ENCODE assay signal across 8 cellular contexts in genomic region chr7:111029574-111030357, GRCh38.
DNase-seq lines count a peak whose midpoint lies in the region; ATAC-seq, FAIRE-seq and TF ChIP-seq lines count a peak whose summit lies in the region.

No MANE protein-coding gene starts in this region.

- no peaks in the 10 kb centered on the region for H3K36me3 ChIP-seq in SK-N-SH (replicated peaks in 1 of 2; ENCODE audit: control insufficient read depth in 1 of 2, insufficient read depth in 2 of 2, low read length in 1 of 2)
- no peaks in the 10 kb centered on the region for H3K36me3 ChIP-seq in transverse colon

- H3K9me3 ChIP-seq in SK-N-SH (no peaks in the 10 kb centered on the region), transverse colon (no peaks in the 10 kb centered on the region)

- no peaks in the 10 kb centered on the region for H4K20me1 ChIP-seq in SK-N-SH (ENCODE audit: insufficient read depth)

- no peak overlapping the region; a peak in 1 of 4 replicates for H3K4me3 ChIP-seq in SK-N-SH (ENCODE audit: low read depth in 2 of 2, low read length in 1 of 2)
- H3K4me3 ChIP-seq in fibroblast of pulmonary artery (replicated peaks; ENCODE audit: low read depth, low read length): no peak overlapping the region
- no peak overlapping the region for H3K4me3 ChIP-seq in transverse colon

- H3K9ac ChIP-seq in SK-N-SH: peak overlapping the region; percentile 1; the same call in 1 of the 2 replicates

- peak overlapping the region; percentile 61; the same call in 1 of the 2 replicates for H3K4me2 ChIP-seq in SK-N-SH

- in situ Hi-C loops in transverse colon (cut with MboI; ENCODE audit: low pct_ligation_motif_present in 1 of 4, low pct_unique_long_range_greater_than_20kb in 1 of 4, low sequenced_read_pairs in 3 of 4): no loop called here

- POLR2A ChIA-PET in SK-N-SH (lab: Yijun Ruan, JAX): no interaction called here

- H3K27me3 ChIP-seq in SK-N-SH (ENCODE audit: insufficient read depth) (no peaks in the 10 kb centered on the region), transverse colon (no peaks in the 10 kb centered on the region)

- no peaks in the 10 kb centered on the region for H3K79me2 ChIP-seq in SK-N-SH (ENCODE audit: insufficient read depth)

- H3K27ac ChIP-seq in SK-N-SH (ENCODE audit: low read depth in 2 of 2, low read length in 1 of 2) (peak overlapping the region; percentile 39 to 69; a peak in 3 of 4 replicates), transverse colon (no peak overlapping the region)

- 41% methylated on average over 1 of the region's 1 CpG for WGBS in SK-N-SH (ENCODE audit: low lambda C conversion rate)
- WGBS in transverse colon (ENCODE audit: low coverage in 1 of 2), 2 donors: 5% methylated on average over 1 of the region's 1 CpG; no CpG with 5 or more reads in 1 of the 2 donors

- TF ChIP-seq CTCF in SK-N-SH (IDR thresholded peaks at IDR 0.05) (no peak), fibroblast of pulmonary artery (IDR thresholded peaks at IDR 0.05; ENCODE audit: low read length, missing control alignments) (no peak), transverse colon (IDR thresholded peaks at IDR 0.05) (no peak), omental fat pad (IDR thresholded peaks at IDR 0.05) (no peak)

- intact Hi-C loops in transverse colon (cut with DNase I; ENCODE audit: low total_unique reads): no loop called here

- peak overlapping the region; percentile 57; the same call in 1 of the 2 replicates for H2AFZ ChIP-seq in SK-N-SH (ENCODE audit: low read depth)

- H3F3A ChIP-seq in SK-N-SH (replicated peaks; ENCODE audit: insufficient read depth): peaks cover 18% of the 10 kb centered on the region

- TF ChIP-seq EP300 in SK-N-SH (IDR thresholded peaks at IDR 0.05; ENCODE audit: borderline replicate concordance in 1 of 2, low read depth in 1 of 2, low read length in 1 of 2) (no peak), transverse colon (IDR thresholded peaks at IDR 0.05; ENCODE audit: low read depth) (no peak)

- no peak for TF ChIP-seq RAD21 in SK-N-SH (IDR thresholded peaks at IDR 0.05; ENCODE audit: low read length)

- no peak for FAIRE-seq in GM12892 (lab: Jason Lieb, UNC)

- TF ChIP-seq POLR2A in transverse colon (IDR thresholded peaks at IDR 0.05): no peak
- TF ChIP-seq POLR2A in GM12892 (IDR thresholded peaks at IDR 0.05; ENCODE audit: low read depth, low read length): no peak

- no peaks in the 10 kb centered on the region for H3K9me2 ChIP-seq in SK-N-SH

- CTCF ChIA-PET in SK-N-SH (lab: Yijun Ruan, JAX): no interaction called here

- ATAC-seq in HG02884 (IDR thresholded peaks at IDR 0.05; ENCODE audit: unreplicated experiment) (peak; percentile 67), omental fat pad (ENCODE audit: low FRiP score) (no peak)

- H3K4me1 ChIP-seq in SK-N-SH (ENCODE audit: control insufficient read depth in 1 of 2, insufficient read depth in 2 of 2, low read depth in 1 of 2, low read length in 1 of 2) (peaks cover 7 to 21% of the 10 kb centered on the region in 2 experiments; a peak in 3 of 4 replicates), transverse colon (peaks cover 0 to 12% (median 2%) of the 10 kb centered on the region in 4 donors)

- DNase-seq in NCI-H1417 (lab: John Stamatoyannopoulos, UW) (peak; percentile 28 to 81 (median 78)), NCI-H1417 treated with DMSO at 0.1 percent for 48 hours (lab: John Stamatoyannopoulos, UW) (no peak), SK-N-SH (no peak), fibroblast of pulmonary artery (ENCODE audit: low read depth) (peak; percentile 63), transverse colon (peak; percentile 8), omental fat pad (ENCODE audit: low spot score) (no peak), GM12892 (ENCODE audit: insufficient read length) (no peak)

TF ChIP-seq in SK-N-SH, 30 proteins besides CTCF, POLR2A, EP300 and RAD21:
- TF ChIP-seq FOXM1 (IDR thresholded peaks at IDR 0.05; ENCODE audit: low read depth): no peak
- no peak for TF ChIP-seq USF2 (IDR thresholded peaks at IDR 0.05; ENCODE audit: borderline replicate concordance, low read depth, low read length)
- no peak for TF ChIP-seq EZH2phosphoT487 (IDR thresholded peaks at IDR 0.05; ENCODE audit: borderline replicate concordance, low read depth)
- no peak for TF ChIP-seq ZBTB33 (IDR thresholded peaks at IDR 0.05; ENCODE audit: borderline replicate concordance, low read depth)
- 0 out of 2 replicates have a peak, but pooled peaks have one; percentile 11 for TF ChIP-seq MEF2A (IDR thresholded peaks at IDR 0.05; ENCODE audit: borderline replicate concordance, low read depth)
- no peak for TF ChIP-seq MAX (IDR thresholded peaks at IDR 0.05; ENCODE audit: low read depth)
- peak; percentile 22; the same call in 1 of the 2 replicates for TF ChIP-seq TCF12 (IDR thresholded peaks at IDR 0.05)
- no peak for TF ChIP-seq TAF1 (IDR thresholded peaks at IDR 0.05; ENCODE audit: borderline replicate concordance, low read depth, low read length)
- no peak for TF ChIP-seq GABPA (IDR thresholded peaks at IDR 0.05; ENCODE audit: low read depth)
- TF ChIP-seq PBX3 (IDR thresholded peaks at IDR 0.05): no peak
- TF ChIP-seq RFX5 (IDR thresholded peaks at IDR 0.05; ENCODE audit: low read length): no peak
- TF ChIP-seq FOXJ3 (CRISPR knock-in tag; IDR thresholded peaks at IDR 0.05): no peak
- TF ChIP-seq NFIC (IDR thresholded peaks at IDR 0.05; ENCODE audit: borderline replicate concordance): peak; percentile 6; the same call in 1 of the 2 replicates

Comparison
In these comparisons a context has a peak if more than half of its experiments do, and no peak if none do; other contexts are left out.
1. DNase-seq: peak in NCI-H1417 (3 of 3), fibroblast of pulmonary artery (single experiment) and transverse colon (single experiment); none in NCI-H1417 treated with DMSO at 0.1 percent for 48 hours (single experiment), SK-N-SH (single experiment), omental fat pad (single experiment) and GM12892 (single experiment).
2. H3K27ac ChIP-seq: peak in SK-N-SH (2 of 2); none in transverse colon (0 of 4).